ENCODE assay signal across 8 cellular contexts in the genomic region with DNA sequence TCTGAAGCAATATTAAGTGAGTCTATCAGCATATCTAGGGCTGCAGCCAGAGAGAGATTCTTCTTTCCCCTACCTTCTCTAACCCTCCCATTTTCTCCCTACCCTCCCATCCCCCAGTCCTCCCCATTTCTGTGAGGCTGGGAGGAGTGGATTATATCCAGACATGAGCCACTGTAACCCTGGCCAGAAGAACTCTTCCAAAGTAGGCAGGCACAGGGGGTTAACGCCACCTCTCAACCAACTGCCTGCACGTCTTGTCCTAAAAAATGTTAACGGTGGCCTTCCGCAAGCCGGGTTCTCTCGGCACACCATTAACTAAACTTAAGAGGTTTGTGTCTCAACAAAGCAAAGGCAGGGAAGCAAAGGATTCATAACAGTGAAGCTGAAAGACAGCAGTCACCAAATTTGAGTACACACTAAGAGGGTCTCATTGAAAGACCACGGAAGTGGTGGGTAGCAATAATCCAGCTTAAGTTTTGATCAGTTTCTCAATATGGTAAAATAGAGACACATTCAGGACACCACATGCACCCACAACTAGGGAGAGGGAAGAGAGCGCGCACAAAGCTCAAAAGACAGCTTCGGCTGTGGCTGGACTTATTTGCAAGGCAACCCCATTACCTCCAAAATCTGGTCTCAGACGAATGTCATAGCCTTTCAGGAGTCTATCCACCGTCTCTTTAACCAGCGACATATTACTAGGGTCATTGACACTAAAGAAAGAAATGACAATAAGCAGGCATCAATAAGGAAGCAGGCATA. TPM values are rescaled to one million over a fixed set of nuclear protein-coding genes. Genes with fewer than 3 reads are reported as not detected.
DNase-seq lines count a peak whose midpoint lies in the region; ATAC-seq and TF ChIP-seq lines count a peak whose summit lies in the region.

No MANE protein-coding gene starts in this region.

- H3K9me3 ChIP-seq in ES-I3 (ENCODE audit: control insufficient read depth, insufficient read depth, low read length) = no peaks in the 10 kb centered on the region

- no peaks in the 10 kb centered on the region for H3K9me3 Mint-ChIP-seq in activated T-helper 1 cell treated with anti-CD3 and anti-CD28 coated beads, Interleukin-12 subunit alpha, Interleukin-12 subunit beta, Interleukin-2, Interleukin-4 antibody, amounts not matched to agents 30 ng/mL and 10 ng/mL and 1 ng/mL, durations not matched to agents 14 hours and 24 hours and 36 hours
- no peaks in the 10 kb centered on the region for H3K9me3 Mint-ChIP-seq in nephron

- H3K27me3 Mint-ChIP-seq in activated T-helper 1 cell treated with anti-CD3 and anti-CD28 coated beads, Interleukin-12 subunit alpha, Interleukin-12 subunit beta, Interleukin-2, Interleukin-4 antibody, amounts not matched to agents 30 ng/mL and 10 ng/mL and 1 ng/mL, durations not matched to agents 14 hours and 24 hours and 36 hours (ENCODE audit: insufficient read depth) = peaks cover 44% of the 10 kb centered on the region
- peaks cover 81% of the 10 kb centered on the region for H3K27me3 Mint-ChIP-seq in nephron (ENCODE audit: low read depth)

- peaks cover 22% of the 10 kb centered on the region for H3K4me1 Mint-ChIP-seq in activated T-helper 1 cell treated with anti-CD3 and anti-CD28 coated beads, Interleukin-12 subunit alpha, Interleukin-12 subunit beta, Interleukin-2, Interleukin-4 antibody, amounts not matched to agents 30 ng/mL and 10 ng/mL and 1 ng/mL, durations not matched to agents 14 hours and 24 hours and 36 hours (ENCODE audit: low read depth)
- H3K4me1 Mint-ChIP-seq in nephron = peaks cover 26% of the 10 kb centered on the region

- no peak overlapping the region for H3K27ac Mint-ChIP-seq in activated T-helper 1 cell treated with anti-CD3 and anti-CD28 coated beads, Interleukin-12 subunit alpha, Interleukin-12 subunit beta, Interleukin-2, Interleukin-4 antibody, amounts not matched to agents 30 ng/mL and 10 ng/mL and 1 ng/mL, durations not matched to agents 14 hours and 24 hours and 36 hours
- H3K27ac Mint-ChIP-seq in nephron = no peak overlapping the region

- no peaks in the 10 kb centered on the region for H3K36me3 Mint-ChIP-seq in activated T-helper 1 cell treated with anti-CD3 and anti-CD28 coated beads, Interleukin-12 subunit alpha, Interleukin-12 subunit beta, Interleukin-2, Interleukin-4 antibody, amounts not matched to agents 30 ng/mL and 10 ng/mL and 1 ng/mL, durations not matched to agents 14 hours and 24 hours and 36 hours (ENCODE audit: low read depth)
- H3K36me3 Mint-ChIP-seq in nephron (ENCODE audit: low read depth) = no peaks in the 10 kb centered on the region

- no peak for TF ChIP-seq CTCF in nephron (IDR thresholded peaks at IDR 0.05; ENCODE audit: unreplicated experiment in 3 of 3)

- H3K4me1 ChIP-seq in ES-I3 (ENCODE audit: insufficient read depth, low read length) = peaks cover 12% of the 10 kb centered on the region

- ATAC-seq in GM21529 (IDR thresholded peaks at IDR 0.05; ENCODE audit: unreplicated experiment) = peak; percentile 10
- no peak for ATAC-seq in GM19467 (IDR thresholded peaks at IDR 0.05; ENCODE audit: unreplicated experiment)
- ATAC-seq in HG02642 (IDR thresholded peaks at IDR 0.05; ENCODE audit: poor library complexity, unreplicated experiment) = no peak

- peak overlapping the region; percentile 60; the same call in 1 of the 2 replicates for H3K9ac ChIP-seq in ES-I3 (ENCODE audit: low read depth, low read length)

- intact Hi-C loops in activated T-helper 1 cell treated with anti-CD3 and anti-CD28 coated beads, Interleukin-12 subunit alpha, Interleukin-12 subunit beta, Interleukin-2, Interleukin-4 antibody, amounts not matched to agents 30 ng/mL and 10 ng/mL and 1 ng/mL, durations not matched to agents 14 hours and 24 hours and 36 hours (cut with micrococcal nuclease) = no loop called here

- peak overlapping the region; percentile 76 for H3K4me3 Mint-ChIP-seq in activated T-helper 1 cell treated with anti-CD3 and anti-CD28 coated beads, Interleukin-12 subunit alpha, Interleukin-12 subunit beta, Interleukin-2, Interleukin-4 antibody, amounts not matched to agents 30 ng/mL and 10 ng/mL and 1 ng/mL, durations not matched to agents 14 hours and 24 hours and 36 hours
- peak overlapping the region; percentile 79 to 94 (median 92) for H3K4me3 Mint-ChIP-seq in nephron

- no peak for DNase-seq in activated T-helper 1 cell treated with anti-CD3 and anti-CD28 coated beads, Interleukin-12 subunit alpha, Interleukin-12 subunit beta, Interleukin-2, Interleukin-4 antibody, amounts not matched to agents 30 ng/mL and 10 ng/mL and 1 ng/mL, durations not matched to agents 14 hours and 24 hours and 36 hours (ENCODE audit: low spot score)
- DNase-seq in HCEC 1CT (no peak), hippocampal formation (lab: John Stamatoyannopoulos, UW) (no peak)

- H3K36me3 ChIP-seq in ES-I3 (ENCODE audit: insufficient read depth, low read length) = no peaks in the 10 kb centered on the region

RNA-seq across cellular contexts. Expression of gene GABRB2, which starts 0.6 kb away (rescaled TPM):
- total RNA-seq in activated T-helper 1 cell treated with anti-CD3 and anti-CD28 coated beads, Interleukin-12 subunit alpha, Interleukin-12 subunit beta, Interleukin-2, Interleukin-4 antibody, amounts not matched to agents 30 ng/mL and 10 ng/mL and 1 ng/mL, durations not matched to agents 14 hours and 24 hours and 36 hours = not detected in 2 replicates
